21 cellular contexts compared by ENCODE assay signal in the genomic region with DNA sequence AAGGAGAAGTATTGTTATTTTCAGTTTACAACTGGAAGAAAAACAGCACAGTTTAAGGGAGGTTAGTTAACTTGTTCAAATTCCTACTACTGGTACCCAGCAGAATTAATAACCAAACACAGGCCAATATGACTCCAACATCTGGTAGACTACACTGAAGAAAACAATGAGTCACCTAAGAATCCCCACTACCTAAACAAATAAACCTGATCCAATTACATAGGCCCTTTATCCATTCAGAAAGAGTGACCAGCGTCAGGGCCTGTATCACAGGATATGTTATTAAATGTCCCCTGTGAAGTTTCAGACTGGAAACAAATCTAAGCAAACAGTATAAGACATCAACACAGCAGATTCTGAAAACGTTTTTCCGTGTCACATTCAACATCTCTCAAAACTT.
A peak's percentile ranks its signal among the peaks of the same experiment; 100 is the strongest.
DNase-seq lines count a peak whose midpoint lies in the region; ATAC-seq, FAIRE-seq and TF ChIP-seq lines count a peak whose summit lies in the region.
"Had no signal": no experiment of that assay in that cellular context is flagged by ENCODE, and none has a peak within 500 bp of the region (broad histone marks: within the 10 kb centered on the region; RNA-seq: fewer than 3 reads in every experiment).

No MANE protein-coding gene starts in this region.

- H3K4me3 ChIP-seq in bronchial epithelial cell (ENCODE audit: low read depth, low read length) (no peak overlapping the region), dorsolateral prefrontal cortex (no peak overlapping the region)
- H3K4me3 ChIP-seq: gastrocnemius medialis, SJSA1, upper lobe of right lung had no signal

- H3K9me3 Mint-ChIP-seq in naive thymus-derived CD8-positive, alpha-beta T cell = peaks cover 0 to 2% (median 0%) of the 10 kb centered on the region in 9 donors
- H3K9me3 Mint-ChIP-seq: nephron progenitor cell had no signal

- no peaks in the 10 kb centered on the region for H3K36me3 ChIP-seq in bronchial epithelial cell (ENCODE audit: control insufficient read depth, insufficient read depth, low read length)
- H3K36me3 ChIP-seq: gastrocnemius medialis, SJSA1, upper lobe of right lung had no signal

- no peaks in the 10 kb centered on the region for H3K36me3 Mint-ChIP-seq in naive thymus-derived CD8-positive, alpha-beta T cell
- H3K36me3 Mint-ChIP-seq: brain had no signal

- no peak overlapping the region for H3K4me3 Mint-ChIP-seq in naive thymus-derived CD8-positive, alpha-beta T cell
- H3K4me3 Mint-ChIP-seq: brain, nephron progenitor cell had no signal

- H3K4me1 Mint-ChIP-seq in naive thymus-derived CD8-positive, alpha-beta T cell = no peaks in the 10 kb centered on the region

- TF ChIP-seq CTCF in bronchial epithelial cell (IDR thresholded peaks at IDR 0.05; ENCODE audit: insufficient read depth, low read length, severe bottlenecking) = no peak
- no peak for TF ChIP-seq CTCF in dorsolateral prefrontal cortex (IDR thresholded peaks at IDR 0.05 in 54 of 56, conservative IDR thresholded peaks at IDR 0.05 in 2 of 56; ENCODE audit: low read depth in 1 of 56, partially characterized antibody in 56 of 56)

- H3K27ac ChIP-seq in dorsolateral prefrontal cortex = no peak overlapping the region
- H3K27ac ChIP-seq: gastrocnemius medialis, SJSA1, upper lobe of right lung had no signal

- no peak for ATAC-seq in naive thymus-derived CD8-positive, alpha-beta T cell
- ATAC-seq: gastrocnemius medialis, sciatic nerve, upper lobe of right lung had no signal

- no peak overlapping the region for H3K27ac Mint-ChIP-seq in naive thymus-derived CD8-positive, alpha-beta T cell
- H3K27ac Mint-ChIP-seq: brain, nephron progenitor cell had no signal

- H3K27me3 Mint-ChIP-seq in naive thymus-derived CD8-positive, alpha-beta T cell = no peaks in the 10 kb centered on the region
- H3K27me3 Mint-ChIP-seq: brain had no signal

- peak; percentile 3 for DNase-seq in NCI-H345 (lab: John Stamatoyannopoulos, UW)
- no peak for DNase-seq in NCI-H345 treated with DMSO at 0.1 percent for 48 hours (lab: John Stamatoyannopoulos, UW; ENCODE audit: unreplicated experiment)
- DNase-seq in NCI-H2029 (lab: John Stamatoyannopoulos, UW) = peak; percentile 36
- peak; percentile 55 for DNase-seq in bronchial epithelial cell (ENCODE audit: low read depth)
- DNase-seq in smooth muscle cell of the brain vasculature (ENCODE audit: low read depth, low spot score) = peak; percentile 61
- no peak for DNase-seq in dorsolateral prefrontal cortex
- no peak for DNase-seq in naive thymus-derived CD8-positive, alpha-beta T cell
- DNase-seq in NCI-H446 (lab: John Stamatoyannopoulos, UW) = no peak
- DNase-seq: ACHN; activated CD8-positive, alpha-beta memory T cell treated with anti-CD3 and anti-CD28 coated beads for 24 hours; activated effector memory CD4-positive, alpha-beta T cell treated with anti-CD3 and anti-CD28 coated beads, Interleukin-2, amount 50 U/mL, for 16 hours; gastrocnemius medialis; GOT3; KBM-7; nephron progenitor cell; stimulated activated naive CD4-positive, alpha-beta T cell; upper lobe of right lung had no signal

- intact Hi-C loops in dorsolateral prefrontal cortex (cut with DNase I) = no loop called here

- POLR2A ChIA-PET in naive thymus-derived CD8-positive, alpha-beta T cell (lab: Charles Lee) = no interaction called here

- no peaks in the 10 kb centered on the region for H3K27me3 ChIP-seq in bronchial epithelial cell (ENCODE audit: control insufficient read depth, insufficient read depth, low read length)
- peaks cover 0 to 5% (median 0%) of the 10 kb centered on the region in 45 donors for H3K27me3 ChIP-seq in dorsolateral prefrontal cortex
- H3K27me3 ChIP-seq: gastrocnemius medialis, SJSA1, upper lobe of right lung had no signal

- FAIRE-seq in bronchial epithelial cell (lab: Jason Lieb, UNC) = no peak
- FAIRE-seq: TTC549 had no signal

Comparison
In these comparisons a context has a peak if more than half of its experiments do, and no peak if none do; other contexts are left out.
1. DNase-seq: peak in NCI-H345 (single experiment), NCI-H2029 (single experiment), bronchial epithelial cell (single experiment) and smooth muscle cell of the brain vasculature (single experiment); none in NCI-H345 treated with DMSO at 0.1 percent for 48 hours (single experiment), dorsolateral prefrontal cortex (0 of 10), naive thymus-derived CD8-positive, alpha-beta T cell (0 of 10) and NCI-H446 (0 of 2).